In the genomic region with DNA sequence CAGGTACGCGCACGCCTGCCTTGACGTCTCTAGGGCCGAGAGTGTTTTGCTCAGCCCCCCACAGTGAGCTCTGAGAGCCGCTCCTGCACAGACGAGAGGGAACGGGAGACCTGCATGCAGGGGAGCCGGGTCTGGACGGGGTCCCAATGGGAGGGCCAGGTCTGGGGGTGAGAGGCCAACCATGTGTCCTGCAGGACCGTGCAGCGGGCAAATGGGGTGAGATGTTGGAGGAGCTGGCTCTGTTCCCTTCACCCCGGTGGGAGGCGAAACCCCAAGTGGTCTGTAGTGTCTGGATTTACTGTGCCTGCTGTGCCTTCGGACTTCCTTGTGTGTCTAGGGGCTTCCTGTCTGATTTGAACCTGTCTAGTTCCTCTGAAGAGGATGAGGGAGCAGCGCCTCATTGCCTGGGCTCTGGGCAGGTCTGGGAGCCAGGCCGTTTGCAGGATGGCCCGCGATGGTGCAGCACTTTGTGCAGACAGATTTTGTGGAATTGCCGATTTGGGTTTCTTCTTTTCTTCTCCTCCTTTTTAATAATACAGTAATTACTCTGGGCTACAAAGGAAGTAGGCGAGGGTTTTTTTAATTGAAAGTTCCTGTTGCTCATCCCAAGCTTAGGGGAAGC, we compare ENCODE assay signal across 8 cellular contexts. TPM values are rescaled to one million over a fixed set of nuclear protein-coding genes. Genes with fewer than 3 reads are reported as not detected.
DNase-seq lines count a peak whose midpoint lies in the region; ATAC-seq and TF ChIP-seq lines count a peak whose summit lies in the region.

No MANE protein-coding gene starts in this region.

- no peak for TF ChIP-seq CTCF in C4-2B (conservative IDR thresholded peaks at IDR 0.05)
- no peak for TF ChIP-seq CTCF in breast epithelium (IDR thresholded peaks at IDR 0.05)

- H3K9ac ChIP-seq in muscle layer of colon (ENCODE audit: low read length): no peak overlapping the region

- CTCF ChIA-PET in HEK293T (lab: Yijun Ruan, JAX): interaction anchor here (0.5 to 0.6 kb wide), 2 partner anchors 374 to 823 kb away, joined by 3 to 5 read pairs; no protein-coding TSS in a partner anchor

- H3K9me3 ChIP-seq in breast epithelium: no peaks in the 10 kb centered on the region
- H3K9me3 ChIP-seq in muscle layer of colon (ENCODE audit: low read length): no peaks in the 10 kb centered on the region

- POLR2A ChIA-PET in HEK293T (lab: Yijun Ruan, JAX): no interaction called here

- TF ChIP-seq POLR2A in breast epithelium (IDR thresholded peaks at IDR 0.05): no peak

- H3K27me3 ChIP-seq in breast epithelium (no peaks in the 10 kb centered on the region), muscle layer of colon (ENCODE audit: control insufficient read depth in 1 of 2, insufficient read depth in 2 of 2, low read length in 2 of 2) (no peaks in the 10 kb centered on the region)

- intact Hi-C loops in breast epithelium (cut with DNase I; ENCODE audit: low total_unique reads): no loop called here

- H3K4me3 ChIP-seq in Jurkat, Clone E6-1 (ENCODE audit: low read length): peak overlapping the region; percentile 87
- H3K4me3 ChIP-seq in breast epithelium: peak overlapping the region; percentile 71 to 81 (median 78)
- peak overlapping the region in 1 of 2 donors; percentile 77 for H3K4me3 ChIP-seq in muscle layer of colon (ENCODE audit: low read depth in 1 of 2, low read length in 2 of 2)

- H3K36me3 ChIP-seq in breast epithelium (no peaks in the 10 kb centered on the region), muscle layer of colon (ENCODE audit: insufficient read depth, low read length) (no peaks in the 10 kb centered on the region)

- DNase-seq in Jurkat, Clone E6-1 (ENCODE audit: low read depth, low spot score): no peak
- DNase-seq in breast epithelium (ENCODE audit: low spot score in 2 of 2): no peak
- DNase-seq in HEK293T (ENCODE audit: extremely low spot score): no peak
- DNase-seq in HuH-7.5 (ENCODE audit: low spot score): no peak

- ATAC-seq in HG02938 (IDR thresholded peaks at IDR 0.05; ENCODE audit: unreplicated experiment) (no peak), GM19324 (IDR thresholded peaks at IDR 0.05; ENCODE audit: low FRiP score, unreplicated experiment) (no peak)

- H3K4me1 ChIP-seq in breast epithelium: peaks cover 8 to 15% of the 10 kb centered on the region in 2 donors
- peaks cover 22% of the 10 kb centered on the region for H3K4me1 ChIP-seq in muscle layer of colon (ENCODE audit: insufficient read depth, low read length)

- H3K27ac ChIP-seq in C4-2B (peak overlapping the region; percentile 80), breast epithelium (peak overlapping the region; percentile 90 to 97), muscle layer of colon (ENCODE audit: low read depth, low read length) (peak overlapping the region; percentile 84)

TF ChIP-seq in HEK293T, 16 proteins besides CTCF, POLR2A, EP300 and RAD21:
- TF ChIP-seq L3MBTL2 (conservative IDR thresholded peaks at IDR 0.05) (no peak), FOXM1 (IDR thresholded peaks at IDR 0.05; ENCODE audit: borderline replicate concordance) (no peak), NFRKB (IDR thresholded peaks at IDR 0.05) (no peak)
- TF ChIP-seq, protein P1, sequence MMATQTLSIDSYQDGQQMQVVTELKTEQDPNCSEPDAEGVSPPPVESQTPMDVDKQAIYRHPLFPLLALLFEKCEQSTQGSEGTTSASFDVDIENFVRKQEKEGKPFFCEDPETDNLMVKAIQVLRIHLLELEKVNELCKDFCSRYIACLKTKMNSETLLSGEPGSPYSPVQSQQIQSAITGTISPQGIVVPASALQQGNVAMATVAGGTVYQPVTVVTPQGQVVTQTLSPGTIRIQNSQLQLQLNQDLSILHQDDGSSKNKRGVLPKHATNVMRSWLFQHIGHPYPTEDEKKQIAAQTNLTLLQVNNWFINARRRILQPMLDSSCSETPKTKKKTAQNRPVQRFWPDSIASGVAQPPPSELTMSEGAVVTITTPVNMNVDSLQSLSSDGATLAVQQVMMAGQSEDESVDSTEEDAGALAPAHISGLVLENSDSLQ (IDR thresholded peaks at IDR 0.05): no peak

RNA-seq across cellular contexts. Expression of a gene that starts 2.1 kb away (rescaled TPM):
- 91.7 TPM for polyA plus RNA-seq in Jurkat, Clone E6-1 (2012; ENCODE audit: insufficient read depth, insufficient read length)
- total RNA-seq in breast epithelium: 10 to 100 TPM; 31.5 to 76.7 (median 68.2) TPM

RNA-seq across cellular contexts. Expression of a gene that starts 37.8 kb away (rescaled TPM):
- 3.6 TPM for polyA plus RNA-seq in Jurkat, Clone E6-1 (2012; ENCODE audit: insufficient read depth, insufficient read length)
- 1 to 10 TPM; 1.1 to 5.4 (median 4.9) TPM for total RNA-seq in breast epithelium

RNA-seq across cellular contexts. Expression of a gene that starts 37.8 kb away (rescaled TPM):
- polyA plus RNA-seq in Jurkat, Clone E6-1 (2012; ENCODE audit: insufficient read depth, insufficient read length): 33.1 TPM
- total RNA-seq in breast epithelium: 10 to 100 TPM; 41.4 to 66.6 (median 44.6) TPM

RNA-seq across cellular contexts. Expression of a gene that starts 57.7 kb away (rescaled TPM):
- 78.0 TPM for polyA plus RNA-seq in Jurkat, Clone E6-1 (2012; ENCODE audit: insufficient read depth, insufficient read length)
- 10 to 100 TPM; 62.4 to 81.3 (median 76.0) TPM for total RNA-seq in breast epithelium
